In genomic region chr5:79513519-79514390, GRCh38 we compare ENCODE assay signal across 1 cellular context.
TF ChIP-seq lines count a peak whose summit lies in the region.

Gene HOMER1, minus strand, starts transcription at chr5:79514134. Its CDS starts 1,360 bp downstream, at chr5:79512774.

TF ChIP-seq in K562, 482 proteins besides CTCF, POLR2A, EP300 and RAD21 (continued from another document and continues in another):
- TF ChIP-seq TFAP4 (CRISPR knock-in tag; IDR thresholded peaks at IDR 0.05; ENCODE audit: borderline replicate concordance) (peak; percentile 45; the same call in 1 of the 2 replicates), SOX6 (IDR thresholded peaks at IDR 0.05) (no peak), E2F4 (CRISPR knock-in tag; IDR thresholded peaks at IDR 0.05; ENCODE audit: low read depth) (no peak), CEBPB (tag; IDR thresholded peaks at IDR 0.05) (no peak), CHAMP1 (IDR thresholded peaks at IDR 0.05) (no peak), E2F6 (IDR thresholded peaks at IDR 0.05; ENCODE audit: borderline replicate concordance in 1 of 2, extremely low read depth in 1 of 2, insufficient read depth in 1 of 2, insufficient read length in 1 of 2, low read depth in 1 of 2, low read length in 1 of 2, poor library complexity in 1 of 2, severe bottlenecking in 1 of 2) (peak; percentile 95 to 98), ZNF354B (CRISPR knock-in tag; IDR thresholded peaks at IDR 0.05) (no peak), ZNF140 (CRISPR knock-in tag; IDR thresholded peaks at IDR 0.05) (no peak), WHSC1 (IDR thresholded peaks at IDR 0.05; ENCODE audit: low read length) (no peak), PHF21A (IDR thresholded peaks at IDR 0.05; ENCODE audit: borderline replicate concordance, low read depth) (no peak), ASH1L (IDR thresholded peaks at IDR 0.05; ENCODE audit: borderline replicate concordance, low read depth, partially characterized antibody) (no peak), CREB5 (CRISPR knock-in tag; IDR thresholded peaks at IDR 0.05) (no peak), TBL1XR1 (IDR thresholded peaks at IDR 0.05; ENCODE audit: low read length in 2 of 2) (no peak), ZBTB40 (IDR thresholded peaks at IDR 0.05) (no peak), ZBTB40 (CRISPR knock-in tag; IDR thresholded peaks at IDR 0.05) (no peak), SRSF9 (IDR thresholded peaks at IDR 0.05; ENCODE audit: borderline replicate concordance, low read depth, low read length) (no peak), RBM22 (IDR thresholded peaks at IDR 0.05; ENCODE audit: low read depth, low read length, poor library complexity, severe bottlenecking) (peak; percentile 44), JUN (IDR thresholded peaks at IDR 0.05; ENCODE audit: borderline replicate concordance, low read depth, low read length) (0 out of 2 replicates have a peak, but pooled peaks have one; percentile 8), JUN (CRISPR knock-in tag; IDR thresholded peaks at IDR 0.05; ENCODE audit: borderline replicate concordance) (0 out of 2 replicates have a peak, but pooled peaks have one; percentile 64), ATF2 (CRISPR knock-in tag; IDR thresholded peaks at IDR 0.05) (no peak), MCM5 (IDR thresholded peaks at IDR 0.05; ENCODE audit: low read depth) (no peak), EZH2 (IDR thresholded peaks at IDR 0.05; ENCODE audit: borderline replicate concordance, low read depth, low read length) (no peak), ZC3H4 (CRISPR knock-in tag; IDR thresholded peaks at IDR 0.05; ENCODE audit: borderline replicate concordance) (no peak), HMGXB4 (CRISPR knock-in tag; IDR thresholded peaks at IDR 0.05) (peak; percentile 82; the same call in 1 of the 2 replicates), ZNF699 (CRISPR knock-in tag; IDR thresholded peaks at IDR 0.05; ENCODE audit: insufficient replicate concordance) (no peak), BRF2 (IDR thresholded peaks at IDR 0.05; ENCODE audit: borderline replicate concordance, insufficient read depth, insufficient read length) (no peak), SMAD2 (IDR thresholded peaks at IDR 0.05; ENCODE audit: low read depth, low read length) (no peak), NR3C1 (CRISPR knock-in tag; IDR thresholded peaks at IDR 0.05) (peak; percentile 94), PHB (CRISPR knock-in tag; IDR thresholded peaks at IDR 0.05) (no peak), BACH1 (tag; IDR thresholded peaks at IDR 0.05) (no peak)
